Comparison of ENCODE assay signal across 9 cellular contexts in the genomic region with DNA sequence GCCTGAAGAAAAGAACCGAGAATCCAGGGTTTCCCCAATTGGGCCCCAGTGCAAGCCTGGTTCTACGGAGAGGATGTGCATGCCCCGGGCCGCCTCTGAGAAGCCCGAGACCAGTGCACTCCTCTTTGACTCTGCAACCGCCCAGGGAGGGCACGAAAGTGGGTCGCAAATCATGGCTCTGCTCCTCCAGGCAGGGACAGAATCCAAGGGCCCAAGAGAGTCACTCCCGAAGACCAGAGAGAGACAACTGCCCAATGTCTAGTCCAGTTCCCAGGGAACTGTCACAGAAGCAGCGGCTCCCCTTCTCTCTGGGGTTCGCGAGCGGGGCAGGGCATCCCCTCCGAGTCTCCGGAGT.
DNase-seq lines count a peak whose midpoint lies in the region; ATAC-seq and TF ChIP-seq lines count a peak whose summit lies in the region.
"Had no signal": no experiment of that assay in that cellular context is flagged by ENCODE, and none has a peak within 500 bp of the region (broad histone marks: within the 10 kb centered on the region; RNA-seq: fewer than 3 reads in every experiment).

No MANE protein-coding gene starts in this region.

- H3K36me3 ChIP-seq in Caco-2 (ENCODE audit: control insufficient read depth, insufficient read depth, low read length) (no peaks in the 10 kb centered on the region), skeletal muscle tissue (ENCODE audit: control insufficient read depth in 3 of 3, insufficient read depth in 3 of 3, low read length in 3 of 3) (no peaks in the 10 kb centered on the region)

- H3K36me3 Mint-ChIP-seq in Caco-2 (ENCODE audit: insufficient read depth, unreplicated experiment) (no peaks in the 10 kb centered on the region), WTC11 (no peaks in the 10 kb centered on the region)

- ATAC-seq in WTC11 = no peak

- H3K4me3 Mint-ChIP-seq in Caco-2 (ENCODE audit: unreplicated experiment) (peak overlapping the region; percentile 49), WTC11 (peak overlapping the region; percentile 71)

- H3K27me3 Mint-ChIP-seq in Caco-2 (ENCODE audit: insufficient read depth, unreplicated experiment) (peaks cover 24% of the 10 kb centered on the region), WTC11 (ENCODE audit: low read depth) (peaks cover 55% of the 10 kb centered on the region)

- H3K27me3 ChIP-seq in Caco-2 (replicated peaks; ENCODE audit: control insufficient read depth, insufficient read depth, low read length) = peaks cover 7% of the 10 kb centered on the region
- H3K27me3 ChIP-seq in skeletal muscle tissue (ENCODE audit: control insufficient read depth in 3 of 3, insufficient read depth in 3 of 3, low read length in 3 of 3) = peaks cover 0 to 13% (median 12%) of the 10 kb centered on the region in 3 donors

- no peak overlapping the region for H3K27ac ChIP-seq in skeletal muscle tissue (ENCODE audit: low read depth, low read length)

- BruUV-seq in Caco-2 (replicated peaks; lab: Mats Ljungman, UMichigan) = no TSS peak

- intact Hi-C loops in Caco-2 (cut with micrococcal nuclease; ENCODE audit: unreplicated experiment) = no loop called here

- H3K9me3 Mint-ChIP-seq in Caco-2 (ENCODE audit: unreplicated experiment) (no peaks in the 10 kb centered on the region), WTC11 (no peaks in the 10 kb centered on the region)

- H3K9me3 ChIP-seq in Caco-2 (no peaks in the 10 kb centered on the region), skeletal muscle tissue (ENCODE audit: control insufficient read depth in 3 of 3, low read length in 3 of 3) (no peaks in the 10 kb centered on the region)

- no peak for DNase-seq in Caco-2
- no peak for DNase-seq in WTC11 (ENCODE audit: low spot score)
- DNase-seq in left kidney (ENCODE audit: low read depth, low spot score) = peak; percentile 44
- no peak for DNase-seq in ureter (ENCODE audit: low spot score)
- DNase-seq in NCI-H1436 treated with DMSO at 0.1 percent for 48 hours (lab: John Stamatoyannopoulos, UW) = no peak
- no peak for DNase-seq in NCI-H2227 treated with DMSO at 0.1 percent for 48 hours (lab: John Stamatoyannopoulos, UW)
- no peak for DNase-seq in NCI-H345 (lab: John Stamatoyannopoulos, UW)
- DNase-seq: MV-4-11 had no signal

- H3K4me1 ChIP-seq in Caco-2 = peaks cover 25% of the 10 kb centered on the region
- peaks cover 17 to 35% (median 17%) of the 10 kb centered on the region in 3 donors for H3K4me1 ChIP-seq in skeletal muscle tissue (ENCODE audit: control insufficient read depth in 3 of 3, insufficient read depth in 3 of 3, low read length in 3 of 3)

- no peak overlapping the region for H3K27ac Mint-ChIP-seq in Caco-2 (ENCODE audit: unreplicated experiment)
- H3K27ac Mint-ChIP-seq in WTC11 = no peak overlapping the region

- CTCF ChIA-PET in Caco-2 (lab: Charles Lee) (interaction anchor here (1.2 kb wide), 1 partner anchor 116 kb away, joined by 4 read pairs; no protein-coding TSS in a partner anchor), WTC11 (lab: Charles Lee) (interaction anchor here (1.5 to 8.7 kb wide), 2 partner anchors 31 to 65 kb away, joined by 3 to 83 read pairs; no protein-coding TSS in a partner anchor)

- POLR2A ChIA-PET in Caco-2 (lab: Charles Lee) (no interaction called here), WTC11 (lab: Charles Lee) (no interaction called here)

- H3K4me3 ChIP-seq in Caco-2 (ENCODE audit: low read depth, low read length) (peak overlapping the region; percentile 37), skeletal muscle tissue (ENCODE audit: low read length in 3 of 3) (peak overlapping the region; percentile 63 to 76 (median 72))

- TF ChIP-seq CTCF in Caco-2 (IDR thresholded peaks at IDR 0.05; ENCODE audit: insufficient read depth in 1 of 2, low read depth in 1 of 2, low read length in 1 of 2, severe bottlenecking in 1 of 2, unreplicated experiment in 1 of 2) (no peak), WTC11 (IDR thresholded peaks at IDR 0.05) (no peak)

- H3K4me1 Mint-ChIP-seq in Caco-2 (ENCODE audit: low read depth, unreplicated experiment) = no peaks in the 10 kb centered on the region
- peaks cover 12% of the 10 kb centered on the region for H3K4me1 Mint-ChIP-seq in WTC11

- peak overlapping the region; percentile 50 to 80 (median 51) for H3K9ac ChIP-seq in skeletal muscle tissue (ENCODE audit: low read depth in 1 of 3, low read length in 3 of 3)

TF ChIP-seq in WTC11, 78 proteins besides CTCF, POLR2A, EP300 and RAD21 (continues in another document):
- TF ChIP-seq CBFB (CRISPR knock-in tag; IDR thresholded peaks at IDR 0.05; ENCODE audit: low read depth) (no peak), MYBL2 (CRISPR knock-in tag; IDR thresholded peaks at IDR 0.05) (no peak), PRRX2 (CRISPR knock-in tag; IDR thresholded peaks at IDR 0.05) (no peak), FOXJ3 (CRISPR knock-in tag; IDR thresholded peaks at IDR 0.05; ENCODE audit: borderline replicate concordance) (no peak), TCF7 (CRISPR knock-in tag; IDR thresholded peaks at IDR 0.05; ENCODE audit: low read depth) (no peak), GABPB1 (CRISPR knock-in tag; IDR thresholded peaks at IDR 0.05) (no peak), ELF4 (CRISPR knock-in tag; IDR thresholded peaks at IDR 0.05; ENCODE audit: low read depth) (no peak), ZNF263 (CRISPR knock-in tag; IDR thresholded peaks at IDR 0.05; ENCODE audit: low read depth) (no peak), ZNF138 (CRISPR knock-in tag; conservative IDR thresholded peaks at IDR 0.05) (no peak), ZBTB21 (CRISPR knock-in tag; IDR thresholded peaks at IDR 0.05; ENCODE audit: borderline replicate concordance) (no peak), IRF2 (CRISPR knock-in tag; IDR thresholded peaks at IDR 0.05; ENCODE audit: borderline replicate concordance, low read depth) (no peak), ZNF512 (CRISPR knock-in tag; IDR thresholded peaks at IDR 0.05; ENCODE audit: borderline replicate concordance) (no peak)
- TF ChIP-seq, protein P1, sequence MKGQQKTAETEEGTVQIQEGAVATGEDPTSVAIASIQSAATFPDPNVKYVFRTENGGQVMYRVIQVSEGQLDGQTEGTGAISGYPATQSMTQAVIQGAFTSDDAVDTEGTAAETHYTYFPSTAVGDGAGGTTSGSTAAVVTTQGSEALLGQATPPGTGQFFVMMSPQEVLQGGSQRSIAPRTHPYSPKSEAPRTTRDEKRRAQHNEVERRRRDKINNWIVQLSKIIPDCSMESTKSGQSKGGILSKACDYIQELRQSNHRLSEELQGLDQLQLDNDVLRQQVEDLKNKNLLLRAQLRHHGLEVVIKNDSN (CRISPR knock-in tag; IDR thresholded peaks at IDR 0.05) = no peak
- TF ChIP-seq, protein P2, sequence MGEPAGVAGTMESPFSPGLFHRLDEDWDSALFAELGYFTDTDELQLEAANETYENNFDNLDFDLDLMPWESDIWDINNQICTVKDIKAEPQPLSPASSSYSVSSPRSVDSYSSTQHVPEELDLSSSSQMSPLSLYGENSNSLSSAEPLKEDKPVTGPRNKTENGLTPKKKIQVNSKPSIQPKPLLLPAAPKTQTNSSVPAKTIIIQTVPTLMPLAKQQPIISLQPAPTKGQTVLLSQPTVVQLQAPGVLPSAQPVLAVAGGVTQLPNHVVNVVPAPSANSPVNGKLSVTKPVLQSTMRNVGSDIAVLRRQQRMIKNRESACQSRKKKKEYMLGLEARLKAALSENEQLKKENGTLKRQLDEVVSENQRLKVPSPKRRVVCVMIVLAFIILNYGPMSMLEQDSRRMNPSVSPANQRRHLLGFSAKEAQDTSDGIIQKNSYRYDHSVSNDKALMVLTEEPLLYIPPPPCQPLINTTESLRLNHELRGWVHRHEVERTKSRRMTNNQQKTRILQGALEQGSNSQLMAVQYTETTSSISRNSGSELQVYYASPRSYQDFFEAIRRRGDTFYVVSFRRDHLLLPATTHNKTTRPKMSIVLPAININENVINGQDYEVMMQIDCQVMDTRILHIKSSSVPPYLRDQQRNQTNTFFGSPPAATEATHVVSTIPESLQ (CRISPR knock-in tag; IDR thresholded peaks at IDR 0.05) = no peak
- TF ChIP-seq, protein P3, sequence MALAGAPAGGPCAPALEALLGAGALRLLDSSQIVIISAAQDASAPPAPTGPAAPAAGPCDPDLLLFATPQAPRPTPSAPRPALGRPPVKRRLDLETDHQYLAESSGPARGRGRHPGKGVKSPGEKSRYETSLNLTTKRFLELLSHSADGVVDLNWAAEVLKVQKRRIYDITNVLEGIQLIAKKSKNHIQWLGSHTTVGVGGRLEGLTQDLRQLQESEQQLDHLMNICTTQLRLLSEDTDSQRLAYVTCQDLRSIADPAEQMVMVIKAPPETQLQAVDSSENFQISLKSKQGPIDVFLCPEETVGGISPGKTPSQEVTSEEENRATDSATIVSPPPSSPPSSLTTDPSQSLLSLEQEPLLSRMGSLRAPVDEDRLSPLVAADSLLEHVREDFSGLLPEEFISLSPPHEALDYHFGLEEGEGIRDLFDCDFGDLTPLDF (CRISPR knock-in tag; IDR thresholded peaks at IDR 0.05) = no peak
